29 cellular contexts compared by ENCODE assay signal in genomic region chr3:150825916-150826377, GRCh38.
"Had no signal": no experiment of that assay in that cellular context is flagged by ENCODE, and none has a peak within 500 bp of the region (broad histone marks: within the 10 kb centered on the region; RNA-seq: fewer than 3 reads in every experiment).

No MANE protein-coding gene starts in this region.

- ATAC-seq: activated naive CD4-positive, alpha-beta T cell treated with anti-CD3 and anti-CD28 coated beads, Interleukin-2, amount 50 U/mL, for 72 hours; activated T-cell treated with anti-CD3 and anti-CD28 coated beads, Interleukin-2, amount 50 U/mL, for 72 hours; effector memory CD8-positive, alpha-beta T cell; gastroesophageal sphincter; stimulated activated memory B cell treated with anti-CD40 and anti-IgM and Interleukin-4, amounts not matched to agents 10 μg/mL and 1 μg/mL and 100 μg/mL, for 72 hours had no signal

- H3K4me3 ChIP-seq: gastroesophageal sphincter, left lung, sigmoid colon, tibial artery had no signal

- H3K4me1 Mint-ChIP-seq: activated B cell treated with CpG ODN at 0.5 μM for 24 hours; brain; stimulated activated naive CD8-positive, alpha-beta T cell treated with anti-CD3 and anti-CD28 coated beads, Interleukin-15, amount 100 ng/mL, for 72 hours had no signal

- H3K36me3 ChIP-seq: gastroesophageal sphincter, left lung, neutrophil, sigmoid colon, tibial artery had no signal

- H3K4me3 Mint-ChIP-seq: activated B cell treated with CpG ODN at 0.5 μM for 24 hours; activated T-cell treated with anti-CD3 and anti-CD28 coated beads, Interleukin-2, amount 50 U/mL, for 72 hours; brain; effector memory CD8-positive, alpha-beta T cell; mesothelial cell of epicardium; naive B cell; nephron progenitor cell; stimulated activated memory B cell treated with anti-CD40 and anti-IgM and Interleukin-4, amounts not matched to agents 10 μg/mL and 1 μg/mL and 100 μg/mL, for 72 hours; stimulated activated naive CD8-positive, alpha-beta T cell treated with anti-CD3 and anti-CD28 coated beads, Interleukin-15, amount 100 ng/mL, for 72 hours had no signal

- H3K9me3 ChIP-seq: gastroesophageal sphincter, left lung, neutrophil, sigmoid colon, tibial artery had no signal

- H3K36me3 Mint-ChIP-seq: activated naive CD4-positive, alpha-beta T cell treated with anti-CD3 and anti-CD28 coated beads, Interleukin-2, amount 50 U/mL, for 72 hours; brain; mesothelial cell of epicardium; naive B cell; stimulated activated memory B cell treated with anti-CD40 and anti-IgM and Interleukin-4, amounts not matched to agents 10 μg/mL and 1 μg/mL and 100 μg/mL, for 72 hours had no signal

- DNase-seq: activated B cell treated with CpG ODN at 0.5 μM for 24 hours; activated CD4-positive, alpha-beta T cell treated with anti-CD3 and anti-CD28 coated beads, Interleukin-2, amount 50 U/mL, for 4 hours; activated naive CD4-positive, alpha-beta T cell; activated T-cell treated with anti-CD3 and anti-CD28 coated beads for 4 hours; activated T-cell treated with anti-CD3 and anti-CD28 coated beads, Interleukin-2, amount 50 U/mL, for 72 hours; aorta; caudate nucleus; cortex of kidney; effector memory CD8-positive, alpha-beta T cell; hypothalamus; kidney glomerular epithelial cell; left lung; naive B cell; nephron progenitor cell; sigmoid colon; small intestine; stimulated activated CD4-positive, alpha-beta T cell treated with anti-CD3 and anti-CD28 coated beads, Interleukin-1b, Interleukin-23, amount 100 ng/mL, for 48 hours; stimulated activated CD4-positive, alpha-beta T cell treated with anti-CD3 and anti-CD28 coated beads, Interleukin-4, amount 100 ng/mL, for 4 hours; stimulated activated CD8-positive, alpha-beta memory T cell treated with anti-CD3 and anti-CD28 coated beads, Interleukin-4, amount 100 ng/mL, for 48 hours; stimulated activated naive CD8-positive, alpha-beta T cell treated with anti-CD3 and anti-CD28 coated beads, Interleukin-15, amount 100 ng/mL, for 72 hours; T-helper 2 cell; tibial artery had no signal

- H3K9me3 Mint-ChIP-seq: activated B cell treated with CpG ODN at 0.5 μM for 24 hours; activated naive CD4-positive, alpha-beta T cell treated with anti-CD3 and anti-CD28 coated beads, Interleukin-2, amount 50 U/mL, for 72 hours; activated T-cell treated with anti-CD3 and anti-CD28 coated beads, Interleukin-2, amount 50 U/mL, for 72 hours; effector memory CD8-positive, alpha-beta T cell; mesothelial cell of epicardium; naive B cell; stimulated activated naive CD8-positive, alpha-beta T cell treated with anti-CD3 and anti-CD28 coated beads, Interleukin-15, amount 100 ng/mL, for 72 hours had no signal

- H3K27me3 ChIP-seq: left lung, neutrophil, sigmoid colon had no signal

- FAIRE-seq: small intestine had no signal

- H3K27ac ChIP-seq: gastroesophageal sphincter, left lung, neutrophil, sigmoid colon, tibial artery had no signal

- H3K4me1 ChIP-seq: gastroesophageal sphincter, left lung, sigmoid colon, tibial artery had no signal

- H3K27ac Mint-ChIP-seq: activated B cell treated with CpG ODN at 0.5 μM for 24 hours; activated naive CD4-positive, alpha-beta T cell treated with anti-CD3 and anti-CD28 coated beads, Interleukin-2, amount 50 U/mL, for 72 hours; activated T-cell treated with anti-CD3 and anti-CD28 coated beads, Interleukin-2, amount 50 U/mL, for 72 hours; effector memory CD8-positive, alpha-beta T cell; mesothelial cell of epicardium; nephron progenitor cell; progenitor cell of endocrine pancreas; stimulated activated naive CD8-positive, alpha-beta T cell treated with anti-CD3 and anti-CD28 coated beads, Interleukin-15, amount 100 ng/mL, for 72 hours had no signal
